ENCODE assay signal across 6 cellular contexts in the genomic region with DNA sequence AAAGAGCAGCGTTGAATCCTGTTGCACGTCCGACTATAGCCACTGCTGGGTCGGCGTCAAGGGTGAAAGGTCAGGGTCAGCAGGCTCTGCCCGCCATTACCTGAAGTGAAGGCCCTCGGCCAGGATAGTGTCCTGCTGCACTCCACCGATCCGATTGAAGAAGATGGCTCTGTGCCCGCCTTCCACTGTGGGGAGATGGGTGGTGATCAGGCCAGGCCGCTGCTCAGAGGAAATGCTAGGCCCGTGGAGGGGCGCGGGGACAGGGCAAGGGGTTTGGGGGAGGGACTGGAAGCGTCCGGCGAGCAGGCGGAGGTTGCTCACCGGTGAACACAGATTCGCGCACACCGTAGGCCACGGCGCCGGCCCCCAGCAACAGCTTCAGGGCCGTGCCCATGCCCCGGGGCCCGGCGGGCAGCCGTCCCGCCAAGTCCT.
DNase-seq lines count a peak whose midpoint lies in the region; ATAC-seq and TF ChIP-seq lines count a peak whose summit lies in the region.

No MANE protein-coding gene starts in this region.

- peak overlapping the region; percentile 89 for H3K27ac ChIP-seq in iPS-20b (ENCODE audit: low read length)

- H3K9ac ChIP-seq in iPS-20b (ENCODE audit: low read depth, low read length): peak overlapping the region; percentile 98

- in situ Hi-C loops in HAP-1 (cut with MboI; ENCODE audit: low sequenced_read_pairs): no loop called here

- no peaks in the 10 kb centered on the region for H3K9me3 ChIP-seq in HAP-1
- no peaks in the 10 kb centered on the region for H3K9me3 ChIP-seq in iPS-20b (ENCODE audit: insufficient read depth, low read depth, low read length)

- H3K36me3 ChIP-seq in HAP-1 (replicated peaks) (peaks cover 75% of the 10 kb centered on the region), iPS-20b (ENCODE audit: insufficient read depth, low read depth, low read length) (peaks cover 68% of the 10 kb centered on the region)

- peak overlapping the region; percentile 94 for H3K4me3 ChIP-seq in HAP-1
- peak overlapping the region; percentile 97 for H3K4me3 ChIP-seq in iPS-20b (ENCODE audit: low read length)

- H3K4me1 ChIP-seq in HAP-1 (peaks cover 16% of the 10 kb centered on the region), iPS-20b (ENCODE audit: insufficient read depth, low read length) (peaks cover 10% of the 10 kb centered on the region)

- ATAC-seq in SK-N-SH treated with all-trans-retinoic acid at 6 μM for 48 hours: peak; percentile 53

- DNase-seq in HAP-1 (ENCODE audit: low spot score in 2 of 2): no peak
- no peak for DNase-seq in epidermal melanocyte (ENCODE audit: insufficient read length, low spot score)
- DNase-seq in 8988T: no peak
- no peak for DNase-seq in D341Med (ENCODE audit: low spot score)

- H3K27me3 ChIP-seq in HAP-1 (ENCODE audit: low read depth) (no peaks in the 10 kb centered on the region), iPS-20b (ENCODE audit: insufficient read depth, low read length) (no peaks in the 10 kb centered on the region)

TF ChIP-seq in SK-N-SH treated with all-trans-retinoic acid at 6 μM for 48 hours, 23 proteins besides CTCF, POLR2A, EP300 and RAD21:
- TF ChIP-seq ZFP30 (CRISPR knock-in tag; IDR thresholded peaks at IDR 0.05) (no peak), TCF4 (CRISPR knock-in tag; IDR thresholded peaks at IDR 0.05; ENCODE audit: borderline replicate concordance) (no peak), CSDC2 (CRISPR knock-in tag; IDR thresholded peaks at IDR 0.05) (no peak), PPARA (CRISPR knock-in tag; IDR thresholded peaks at IDR 0.05; ENCODE audit: borderline replicate concordance) (no peak), TOX (CRISPR knock-in tag; IDR thresholded peaks at IDR 0.05; ENCODE audit: borderline replicate concordance) (no peak), ZFP3 (CRISPR knock-in tag; IDR thresholded peaks at IDR 0.05) (no peak), RARB (CRISPR knock-in tag; IDR thresholded peaks at IDR 0.05) (no peak), ARNTL (CRISPR knock-in tag; IDR thresholded peaks at IDR 0.05; ENCODE audit: borderline replicate concordance, low read depth) (no peak), GLIS3 (CRISPR knock-in tag; IDR thresholded peaks at IDR 0.05) (no peak), ZNF565 (CRISPR knock-in tag; conservative IDR thresholded peaks at IDR 0.05; ENCODE audit: low read depth) (no peak)
- TF ChIP-seq, protein P1, sequence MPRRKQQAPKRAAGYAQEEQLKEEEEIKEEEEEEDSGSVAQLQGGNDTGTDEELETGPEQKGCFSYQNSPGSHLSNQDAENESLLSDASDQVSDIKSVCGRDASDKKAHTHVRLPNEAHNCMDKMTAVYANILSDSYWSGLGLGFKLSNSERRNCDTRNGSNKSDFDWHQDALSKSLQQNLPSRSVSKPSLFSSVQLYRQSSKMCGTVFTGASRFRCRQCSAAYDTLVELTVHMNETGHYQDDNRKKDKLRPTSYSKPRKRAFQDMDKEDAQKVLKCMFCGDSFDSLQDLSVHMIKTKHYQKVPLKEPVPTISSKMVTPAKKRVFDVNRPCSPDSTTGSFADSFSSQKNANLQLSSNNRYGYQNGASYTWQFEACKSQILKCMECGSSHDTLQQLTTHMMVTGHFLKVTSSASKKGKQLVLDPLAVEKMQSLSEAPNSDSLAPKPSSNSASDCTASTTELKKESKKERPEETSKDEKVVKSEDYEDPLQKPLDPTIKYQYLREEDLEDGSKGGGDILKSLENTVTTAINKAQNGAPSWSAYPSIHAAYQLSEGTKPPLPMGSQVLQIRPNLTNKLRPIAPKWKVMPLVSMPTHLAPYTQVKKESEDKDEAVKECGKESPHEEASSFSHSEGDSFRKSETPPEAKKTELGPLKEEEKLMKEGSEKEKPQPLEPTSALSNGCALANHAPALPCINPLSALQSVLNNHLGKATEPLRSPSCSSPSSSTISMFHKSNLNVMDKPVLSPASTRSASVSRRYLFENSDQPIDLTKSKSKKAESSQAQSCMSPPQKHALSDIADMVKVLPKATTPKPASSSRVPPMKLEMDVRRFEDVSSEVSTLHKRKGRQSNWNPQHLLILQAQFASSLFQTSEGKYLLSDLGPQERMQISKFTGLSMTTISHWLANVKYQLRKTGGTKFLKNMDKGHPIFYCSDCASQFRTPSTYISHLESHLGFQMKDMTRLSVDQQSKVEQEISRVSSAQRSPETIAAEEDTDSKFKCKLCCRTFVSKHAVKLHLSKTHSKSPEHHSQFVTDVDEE (CRISPR knock-in tag; IDR thresholded peaks at IDR 0.05): no peak
